In the genomic region with DNA sequence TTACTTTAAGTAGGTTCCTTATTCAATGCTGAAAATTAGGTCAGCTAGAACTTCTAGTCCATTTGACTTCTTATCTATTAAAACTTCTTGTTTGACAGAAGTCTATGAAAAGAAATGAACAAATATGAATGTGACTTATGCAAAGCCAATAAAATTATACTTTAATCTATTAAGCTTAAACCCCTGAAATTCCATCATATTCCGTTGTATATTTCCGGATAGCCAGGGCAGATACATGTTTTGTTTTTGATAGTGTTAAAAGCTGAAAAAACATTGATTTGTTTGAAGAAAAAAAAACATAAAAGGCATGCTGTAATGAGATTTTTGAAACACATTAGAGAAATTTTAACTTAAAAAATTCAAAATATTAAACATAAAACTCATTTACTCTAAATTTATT, we compare ENCODE assay signal across 27 cellular contexts.
"Had no signal": no experiment of that assay in that cellular context is flagged by ENCODE, and none has a peak within 500 bp of the region (broad histone marks: within the 10 kb centered on the region; RNA-seq: fewer than 3 reads in every experiment).

No MANE protein-coding gene starts in this region.

- H3K4me3 ChIP-seq: ascending aorta, cardiac muscle cell had no signal

- H3K36me3 ChIP-seq: ascending aorta, cardiac muscle cell had no signal

- H3K27me3 ChIP-seq: ascending aorta, cardiac muscle cell had no signal

- H3K27ac ChIP-seq: ascending aorta, cardiac muscle cell had no signal

- H3K4me3 Mint-ChIP-seq: activated CD4-positive, alpha-beta memory T cell treated with anti-CD3 and anti-CD28 coated beads, Interleukin-2, amount 10 ng/mL, durations not matched to agents 7 days and 5 days; activated CD4-positive, alpha-beta T cell treated with anti-CD3 and anti-CD28 coated beads for 36 hours; activated CD8-positive, alpha-beta memory T cell treated with anti-CD3 and anti-CD28 coated beads, Interleukin-2, amount 10 ng/mL, durations not matched to agents 7 days and 5 days; activated naive CD4-positive, alpha-beta T cell treated with anti-CD3 and anti-CD28 coated beads, Interleukin-2, amount 50 U/mL, for 24 hours; activated naive CD8-positive, alpha-beta T cell treated with anti-CD3 and anti-CD28 coated beads, Interleukin-2, amount 10 ng/mL, durations not matched to agents 7 days and 5 days; central memory CD8-positive, alpha-beta T cell; WTC11 had no signal

- H3K27me3 Mint-ChIP-seq: activated CD4-positive, alpha-beta memory T cell treated with anti-CD3 and anti-CD28 coated beads, Interleukin-2, amount 10 ng/mL, durations not matched to agents 7 days and 5 days; activated CD4-positive, alpha-beta T cell treated with anti-CD3 and anti-CD28 coated beads for 36 hours; activated CD8-positive, alpha-beta memory T cell treated with anti-CD3 and anti-CD28 coated beads, Interleukin-2, amount 10 ng/mL, durations not matched to agents 7 days and 5 days; activated naive CD4-positive, alpha-beta T cell treated with anti-CD3 and anti-CD28 coated beads, Interleukin-2, amount 50 U/mL, for 24 hours; activated naive CD8-positive, alpha-beta T cell treated with anti-CD3 and anti-CD28 coated beads, Interleukin-2, amount 10 ng/mL, durations not matched to agents 7 days and 5 days; central memory CD8-positive, alpha-beta T cell had no signal

- H3K27ac Mint-ChIP-seq: activated CD4-positive, alpha-beta memory T cell treated with anti-CD3 and anti-CD28 coated beads, Interleukin-2, amount 10 ng/mL, durations not matched to agents 7 days and 5 days; activated CD4-positive, alpha-beta T cell treated with anti-CD3 and anti-CD28 coated beads for 36 hours; activated CD8-positive, alpha-beta memory T cell treated with anti-CD3 and anti-CD28 coated beads, Interleukin-2, amount 10 ng/mL, durations not matched to agents 7 days and 5 days; activated naive CD4-positive, alpha-beta T cell treated with anti-CD3 and anti-CD28 coated beads, Interleukin-2, amount 50 U/mL, for 24 hours; activated naive CD8-positive, alpha-beta T cell treated with anti-CD3 and anti-CD28 coated beads, Interleukin-2, amount 10 ng/mL, durations not matched to agents 7 days and 5 days; WTC11 had no signal

- ATAC-seq: activated CD4-positive, CD25-positive, alpha-beta regulatory T cell treated with anti-CD3 and anti-CD28 coated beads, Interleukin-2, amount 50 U/mL, for 24 hours; activated CD8-positive, alpha-beta memory T cell treated with anti-CD3 and anti-CD28 coated beads, Interleukin-2, amount 10 ng/mL, durations not matched to agents 7 days and 5 days; WTC11 had no signal

- H3K36me3 Mint-ChIP-seq: activated CD8-positive, alpha-beta memory T cell treated with anti-CD3 and anti-CD28 coated beads, Interleukin-2, amount 10 ng/mL, durations not matched to agents 7 days and 5 days; activated naive CD4-positive, alpha-beta T cell treated with anti-CD3 and anti-CD28 coated beads, Interleukin-2, amount 50 U/mL, for 24 hours; activated naive CD8-positive, alpha-beta T cell treated with anti-CD3 and anti-CD28 coated beads, Interleukin-2, amount 10 ng/mL, durations not matched to agents 7 days and 5 days; WTC11 had no signal

- DNase-seq: activated CD4-positive, alpha-beta memory T cell treated with anti-CD3 and anti-CD28 coated beads, Interleukin-2, amount 10 ng/mL, durations not matched to agents 7 days and 5 days; activated CD4-positive, alpha-beta T cell treated with anti-CD3 and anti-CD28 coated beads for 36 hours; activated CD8-positive, alpha-beta memory T cell treated with anti-CD3 and anti-CD28 coated beads for 24 hours; activated CD8-positive, alpha-beta memory T cell treated with anti-CD3 and anti-CD28 coated beads, Interleukin-2, amount 10 ng/mL, durations not matched to agents 7 days and 5 days; activated CD8-positive, alpha-beta memory T cell treated with anti-CD3 and anti-CD28 coated beads, Interleukin-2, amount 50 U/mL, for 48 hours; activated gamma-delta T cell; activated naive CD4-positive, alpha-beta T cell treated with Interleukin-2 at 50 U/mL for 16 hours; activated naive CD8-positive, alpha-beta T cell treated with anti-CD3 and anti-CD28 coated beads, Interleukin-2, amount 10 ng/mL, durations not matched to agents 7 days and 5 days; activated T-cell treated with anti-CD3 and anti-CD28 coated beads, Interleukin-2, amount 50 U/mL, for 48 hours; amygdala; Karpas-422; NCI-H1048; NCI-H1105 treated with DMSO at 0.1 percent for 48 hours; NCI-H1436 treated with DMSO at 0.1 percent for 48 hours; NCI-H1694 treated with DMSO at 0.1 percent for 48 hours; NCI-H2029; NCI-H345; NCI-H524 treated with DMSO at 0.1 percent for 48 hours; NCI-H748 treated with DMSO at 0.1 percent for 48 hours; Right ventricle myocardium superior; SW 1271 had no signal

- H3K9me3 Mint-ChIP-seq: activated CD4-positive, alpha-beta memory T cell treated with anti-CD3 and anti-CD28 coated beads, Interleukin-2, amount 10 ng/mL, durations not matched to agents 7 days and 5 days; activated naive CD4-positive, alpha-beta T cell treated with anti-CD3 and anti-CD28 coated beads, Interleukin-2, amount 50 U/mL, for 24 hours; activated naive CD8-positive, alpha-beta T cell treated with anti-CD3 and anti-CD28 coated beads, Interleukin-2, amount 10 ng/mL, durations not matched to agents 7 days and 5 days; WTC11 had no signal

- H3K4me1 Mint-ChIP-seq: activated CD4-positive, alpha-beta memory T cell treated with anti-CD3 and anti-CD28 coated beads, Interleukin-2, amount 10 ng/mL, durations not matched to agents 7 days and 5 days; activated CD8-positive, alpha-beta memory T cell treated with anti-CD3 and anti-CD28 coated beads, Interleukin-2, amount 10 ng/mL, durations not matched to agents 7 days and 5 days; activated naive CD4-positive, alpha-beta T cell treated with anti-CD3 and anti-CD28 coated beads, Interleukin-2, amount 50 U/mL, for 24 hours; activated naive CD8-positive, alpha-beta T cell treated with anti-CD3 and anti-CD28 coated beads, Interleukin-2, amount 10 ng/mL, durations not matched to agents 7 days and 5 days; central memory CD8-positive, alpha-beta T cell had no signal
